2 cellular contexts compared by ENCODE assay signal in genomic region chr15:72198410-72199270, GRCh38.
A peak's percentile ranks its signal among the peaks of the same experiment; 100 is the strongest.
TF ChIP-seq lines count a peak whose summit lies in the region.

No MANE protein-coding gene starts in this region.

TF ChIP-seq in HepG2, 621 proteins besides CTCF, POLR2A, EP300 and RAD21 (continues in another document):
- TF ChIP-seq RBM22 (optimal IDR thresholded peaks at IDR 0.05; ENCODE audit: low read length) (peak; percentile 88), ZNF484 (CRISPR knock-in tag; IDR thresholded peaks at IDR 0.05; ENCODE audit: borderline replicate concordance, low read depth) (no peak), SAP130 (CRISPR knock-in tag; IDR thresholded peaks at IDR 0.05; ENCODE audit: low read depth) (peak; percentile 25; the same call in 1 of the 2 replicates), MBD4 (IDR thresholded peaks at IDR 0.05; ENCODE audit: borderline replicate concordance, low read length) (0 out of 2 replicates have a peak, but pooled peaks have one; percentile 78), NFE2L1 (CRISPR knock-in tag; IDR thresholded peaks at IDR 0.05; ENCODE audit: borderline replicate concordance) (no peak), ZFP36L2 (CRISPR knock-in tag; IDR thresholded peaks at IDR 0.05) (no peak), POLR2G (IDR thresholded peaks at IDR 0.05; ENCODE audit: low read depth, low read length) (peak; percentile 78), NONO (IDR thresholded peaks at IDR 0.05) (no peak), NONO (CRISPR knock-in tag; conservative IDR thresholded peaks at IDR 0.05) (no peak), NR2F6 (IDR thresholded peaks at IDR 0.05) (no peak), NR2F6 (CRISPR knock-in tag; IDR thresholded peaks at IDR 0.05) (peak; percentile 31; the same call in 1 of the 2 replicates), ZFP82 (CRISPR knock-in tag; IDR thresholded peaks at IDR 0.05; ENCODE audit: borderline replicate concordance) (no peak), AGO2 (optimal IDR thresholded peaks at IDR 0.05; ENCODE audit: low read depth, low read length) (peak; percentile 21), ZNF567 (CRISPR knock-in tag; IDR thresholded peaks at IDR 0.05; ENCODE audit: borderline replicate concordance) (no peak), ZNF687 (CRISPR knock-in tag; IDR thresholded peaks at IDR 0.05) (peak; percentile 49), FOSL2 (CRISPR knock-in tag; IDR thresholded peaks at IDR 0.05) (no peak), ZNF772 (CRISPR knock-in tag; IDR thresholded peaks at IDR 0.05) (no peak), HNRNPLL (IDR thresholded peaks at IDR 0.05; ENCODE audit: low read depth, low read length, poor library complexity, severe bottlenecking) (no peak), ZMYM4 (CRISPR knock-in tag; IDR thresholded peaks at IDR 0.05) (no peak), IKZF5 (CRISPR knock-in tag; IDR thresholded peaks at IDR 0.05) (no peak), MTA3 (CRISPR knock-in tag; IDR thresholded peaks at IDR 0.05) (no peak), SALL1 (CRISPR knock-in tag; IDR thresholded peaks at IDR 0.05) (peak; percentile 20; the same call in 1 of the 2 replicates), RFX1 (IDR thresholded peaks at IDR 0.05) (no peak; the same call in 1 of the 2 replicates), TFAP4 (IDR thresholded peaks at IDR 0.05; ENCODE audit: borderline replicate concordance, low read depth) (peak; percentile 75; the same call in 1 of the 2 replicates), ZC3H13 (CRISPR knock-in tag; IDR thresholded peaks at IDR 0.05) (0 out of 2 replicates have a peak, but pooled peaks have one; percentile 31), IRX3 (CRISPR knock-in tag; IDR thresholded peaks at IDR 0.05; ENCODE audit: borderline replicate concordance, low read depth) (no peak), PHF5A (CRISPR knock-in tag; IDR thresholded peaks at IDR 0.05; ENCODE audit: low read depth, unreplicated experiment) (peak; percentile 48), AKAP8 (CRISPR knock-in tag; IDR thresholded peaks at IDR 0.05) (peak; percentile 95), KLF9 (CRISPR knock-in tag; IDR thresholded peaks at IDR 0.05; ENCODE audit: low read depth) (no peak), ZEB1 (IDR thresholded peaks at IDR 0.05; ENCODE audit: insufficient replicate concordance, low read depth) (peak; percentile 54), FIP1L1 (IDR thresholded peaks at IDR 0.05; ENCODE audit: borderline replicate concordance, insufficient read depth, low read depth, low read length) (no peak), ZNF776 (CRISPR knock-in tag; IDR thresholded peaks at IDR 0.05) (no peak), MXD4 (CRISPR knock-in tag; IDR thresholded peaks at IDR 0.05) (no peak)

TF ChIP-seq in H1, 55 proteins besides CTCF, POLR2A, EP300 and RAD21:
- TF ChIP-seq SP1 (IDR thresholded peaks at IDR 0.05; ENCODE audit: low read depth, low read length) (peak; percentile 59; the same call in 1 of the 2 replicates), ASH2L (IDR thresholded peaks at IDR 0.05; ENCODE audit: low read length) (no peak), NRF1 (IDR thresholded peaks at IDR 0.05; ENCODE audit: low read depth, low read length) (no peak), TBP (IDR thresholded peaks at IDR 0.05; ENCODE audit: low read depth, low read length) (no peak), ATF2 (IDR thresholded peaks at IDR 0.05; ENCODE audit: low read length) (no peak), USF2 (IDR thresholded peaks at IDR 0.05; ENCODE audit: low read length) (no peak), SIX5 (IDR thresholded peaks at IDR 0.05; ENCODE audit: low read depth, low read length) (peak; percentile 20; the same call in 1 of the 2 replicates), YY1 (IDR thresholded peaks at IDR 0.05; ENCODE audit: low read depth, low read length) (no peak), SIN3A (conservative IDR thresholded peaks at IDR 0.05 in 1 of 2, IDR thresholded peaks at IDR 0.05 in 1 of 2; ENCODE audit: low read depth in 1 of 2, low read length in 2 of 2) (no peak), EGR1 (IDR thresholded peaks at IDR 0.05; ENCODE audit: borderline replicate concordance, low read depth, low read length) (no peak)
